ENCODE assay signal across 8 cellular contexts in genomic region chr16:12613131-12613991, GRCh38.
A peak's percentile ranks its signal among the peaks of the same experiment; 100 is the strongest.
DNase-seq lines count a peak whose midpoint lies in the region; ATAC-seq and FAIRE-seq lines count a peak whose summit lies in the region.

No MANE protein-coding gene starts in this region.

- H3K36me3 Mint-ChIP-seq in activated naive CD4-positive, alpha-beta T cell treated with anti-CD3 and anti-CD28 coated beads, Interleukin-2, amount 50 U/mL, for 72 hours: no peaks in the 10 kb centered on the region

- no peaks in the 10 kb centered on the region for H3K36me3 ChIP-seq in small intestine (ENCODE audit: control insufficient read depth in 2 of 2, insufficient read depth in 2 of 2, low read length in 2 of 2)

- peaks cover 3 to 4% of the 10 kb centered on the region in 2 donors for H3K9me3 Mint-ChIP-seq in activated naive CD4-positive, alpha-beta T cell treated with anti-CD3 and anti-CD28 coated beads, Interleukin-2, amount 50 U/mL, for 72 hours

- H3K4me1 ChIP-seq in small intestine (ENCODE audit: control insufficient read depth in 2 of 2, insufficient read depth in 1 of 2, low read depth in 1 of 2, low read length in 1 of 2): no peaks in the 10 kb centered on the region

- no peaks in the 10 kb centered on the region for H3K9me3 ChIP-seq in small intestine (ENCODE audit: control insufficient read depth, low read depth)

- no peak for FAIRE-seq in small intestine (lab: Jason Lieb, UNC)

- H3K27ac ChIP-seq in small intestine (ENCODE audit: low read depth in 1 of 2, low read length in 1 of 2): peak overlapping the region in 1 of 2 donors; percentile 55

- no peaks in the 10 kb centered on the region for H3K27me3 ChIP-seq in small intestine (ENCODE audit: control insufficient read depth in 2 of 2, insufficient read depth in 2 of 2, low read length in 2 of 2)

- DNase-seq in NCI-H146 (lab: John Stamatoyannopoulos, UW) (peak; percentile 31), NCI-H146 treated with DMSO at 0.1 percent for 48 hours (lab: John Stamatoyannopoulos, UW; ENCODE audit: unreplicated experiment) (no peak), M059J (ENCODE audit: low read depth) (peak; percentile 97), small intestine (peak; percentile 81), GOT3 (lab: John Stamatoyannopoulos, UW) (no peak)
- DNase-seq in activated naive CD4-positive, alpha-beta T cell treated with anti-CD3 and anti-CD28 coated beads, Interleukin-2, amount 50 U/mL, for 72 hours (ENCODE audit: low spot score in 2 of 2): peak; percentile 53 to 84

- peak overlapping the region; percentile 18 to 93 for H3K27ac Mint-ChIP-seq in activated naive CD4-positive, alpha-beta T cell treated with anti-CD3 and anti-CD28 coated beads, Interleukin-2, amount 50 U/mL, for 72 hours

- WGBS in small intestine, 3 donors: 15 to 34% (median 25%) methylated on average over 15 of the region's 15 CpGs

- ATAC-seq in activated naive CD4-positive, alpha-beta T cell treated with anti-CD3 and anti-CD28 coated beads, Interleukin-2, amount 50 U/mL, for 72 hours: peak; percentile 84 to 88
- ATAC-seq in HG03521 (IDR thresholded peaks at IDR 0.05; ENCODE audit: unreplicated experiment) (no peak), GM18909 (IDR thresholded peaks at IDR 0.05; ENCODE audit: poor library complexity, unreplicated experiment) (no peak)

- H3K4me3 ChIP-seq in small intestine (ENCODE audit: low read depth in 1 of 2, low read length in 2 of 2): no peak overlapping the region

Comparison
In these comparisons a context has a peak if more than half of its experiments do, and no peak if none do; other contexts are left out.
1. DNase-seq: peak in NCI-H146 (single experiment), M059J (single experiment), activated naive CD4-positive, alpha-beta T cell treated with anti-CD3 and anti-CD28 coated beads, Interleukin-2, amount 50 U/mL, for 72 hours (2 of 2) and small intestine (single experiment); none in NCI-H146 treated with DMSO at 0.1 percent for 48 hours (single experiment) and GOT3 (single experiment).
2. ATAC-seq: peak in activated naive CD4-positive, alpha-beta T cell treated with anti-CD3 and anti-CD28 coated beads, Interleukin-2, amount 50 U/mL, for 72 hours (2 of 2); none in HG03521 (single experiment) and GM18909 (single experiment).